ENCODE assay signal across 1 cellular context in the genomic region with DNA sequence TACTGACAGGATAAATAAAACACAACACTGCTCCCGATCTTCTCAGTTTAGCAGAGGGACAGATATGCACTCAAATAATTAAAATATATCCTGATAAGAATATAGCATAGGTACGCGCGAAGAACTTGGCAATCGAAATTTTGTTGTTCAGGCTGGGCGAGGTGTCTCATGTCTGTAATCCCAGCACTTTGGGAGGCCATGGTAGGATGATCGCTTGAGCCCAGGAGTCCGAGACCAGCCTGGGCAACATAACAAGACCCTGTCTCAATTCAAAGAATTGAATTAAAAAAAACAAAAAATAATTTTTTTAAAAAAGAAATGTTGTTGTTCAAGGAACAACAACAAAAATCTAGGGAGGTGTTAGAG.
TF ChIP-seq lines count a peak whose summit lies in the region.

No MANE protein-coding gene starts in this region.

TF ChIP-seq in SK-N-SH treated with all-trans-retinoic acid at 6 μM for 48 hours, 23 proteins besides CTCF, POLR2A, EP300 and RAD21 (continued from another document):
- no peak for TF ChIP-seq POU6F1 (CRISPR knock-in tag; IDR thresholded peaks at IDR 0.05; ENCODE audit: borderline replicate concordance, low read depth)
- TF ChIP-seq ZFP30 (CRISPR knock-in tag; IDR thresholded peaks at IDR 0.05): no peak
- TF ChIP-seq TSHZ2 (CRISPR knock-in tag; IDR thresholded peaks at IDR 0.05): no peak
- TF ChIP-seq SNAI2 (CRISPR knock-in tag; IDR thresholded peaks at IDR 0.05): no peak
- no peak for TF ChIP-seq ZNF70 (CRISPR knock-in tag; IDR thresholded peaks at IDR 0.05)
- no peak for TF ChIP-seq ISL1 (CRISPR knock-in tag; IDR thresholded peaks at IDR 0.05)
- TF ChIP-seq ZNF565 (CRISPR knock-in tag; conservative IDR thresholded peaks at IDR 0.05; ENCODE audit: low read depth): no peak
- TF ChIP-seq, protein P1, sequence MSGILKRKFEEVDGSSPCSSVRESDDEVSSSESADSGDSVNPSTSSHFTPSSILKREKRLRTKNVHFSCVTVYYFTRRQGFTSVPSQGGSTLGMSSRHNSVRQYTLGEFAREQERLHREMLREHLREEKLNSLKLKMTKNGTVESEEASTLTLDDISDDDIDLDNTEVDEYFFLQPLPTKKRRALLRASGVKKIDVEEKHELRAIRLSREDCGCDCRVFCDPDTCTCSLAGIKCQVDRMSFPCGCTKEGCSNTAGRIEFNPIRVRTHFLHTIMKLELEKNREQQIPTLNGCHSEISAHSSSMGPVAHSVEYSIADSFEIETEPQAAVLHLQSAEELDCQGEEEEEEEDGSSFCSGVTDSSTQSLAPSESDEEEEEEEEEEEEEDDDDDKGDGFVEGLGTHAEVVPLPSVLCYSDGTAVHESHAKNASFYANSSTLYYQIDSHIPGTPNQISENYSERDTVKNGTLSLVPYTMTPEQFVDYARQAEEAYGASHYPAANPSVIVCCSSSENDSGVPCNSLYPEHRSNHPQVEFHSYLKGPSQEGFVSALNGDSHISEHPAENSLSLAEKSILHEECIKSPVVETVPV (CRISPR knock-in tag; IDR thresholded peaks at IDR 0.05): no peak
- no peak for TF ChIP-seq BACH2 (CRISPR knock-in tag; IDR thresholded peaks at IDR 0.05; ENCODE audit: borderline replicate concordance)
- no peak for TF ChIP-seq OSR1 (CRISPR knock-in tag; IDR thresholded peaks at IDR 0.05)
- no peak for TF ChIP-seq TOX (CRISPR knock-in tag; IDR thresholded peaks at IDR 0.05; ENCODE audit: borderline replicate concordance)
- TF ChIP-seq CSDC2 (CRISPR knock-in tag; IDR thresholded peaks at IDR 0.05): no peak
